Comparison of ENCODE assay signal across 16 cellular contexts in genomic region chr22:17117400-17117799, GRCh38. TPM values are rescaled to one million over a fixed set of nuclear protein-coding genes. Genes with fewer than 3 reads are reported as not detected.
DNase-seq lines count a peak whose midpoint lies in the region; ATAC-seq and TF ChIP-seq lines count a peak whose summit lies in the region.
"Had no signal": no experiment of that assay in that cellular context is flagged by ENCODE, and none has a peak within 500 bp of the region (broad histone marks: within the 10 kb centered on the region; RNA-seq: fewer than 3 reads in every experiment).

No MANE protein-coding gene starts in this region.

- peaks cover 4% of the 10 kb centered on the region for H3K27me3 Mint-ChIP-seq in activated naive CD4-positive, alpha-beta T cell treated with anti-CD3 and anti-CD28 coated beads, Interleukin-2, amount 50 U/mL, for 24 hours
- H3K27me3 Mint-ChIP-seq in endothelial cell (ENCODE audit: unreplicated experiment): peaks cover 16% of the 10 kb centered on the region

- H3K27ac ChIP-seq in VCaP (peak overlapping the region; percentile 95), substantia nigra (ENCODE audit: low read depth, low read length, poor library complexity, severe bottlenecking) (peak overlapping the region; percentile 68)
- H3K27ac ChIP-seq: colonic mucosa, SK-N-MC had no signal

- no peaks in the 10 kb centered on the region for H3K9me3 Mint-ChIP-seq in activated naive CD4-positive, alpha-beta T cell treated with anti-CD3 and anti-CD28 coated beads, Interleukin-2, amount 50 U/mL, for 24 hours
- H3K9me3 Mint-ChIP-seq in endothelial cell (ENCODE audit: unreplicated experiment): no peaks in the 10 kb centered on the region
- H3K9me3 Mint-ChIP-seq: mesothelial cell of epicardium had no signal

- no peaks in the 10 kb centered on the region for H3K36me3 Mint-ChIP-seq in activated naive CD4-positive, alpha-beta T cell treated with anti-CD3 and anti-CD28 coated beads, Interleukin-2, amount 50 U/mL, for 24 hours
- H3K36me3 Mint-ChIP-seq in endothelial cell (ENCODE audit: low read depth, unreplicated experiment): peaks cover 18% of the 10 kb centered on the region
- H3K36me3 Mint-ChIP-seq: mesothelial cell of epicardium had no signal

- ATAC-seq in esophagus mucosa: no peak

- H3K4me3 Mint-ChIP-seq in activated naive CD4-positive, alpha-beta T cell treated with anti-CD3 and anti-CD28 coated beads, Interleukin-2, amount 50 U/mL, for 24 hours: peak overlapping the region; percentile 73
- H3K4me3 Mint-ChIP-seq in endothelial cell (ENCODE audit: unreplicated experiment): peak overlapping the region; percentile 89
- H3K4me3 Mint-ChIP-seq: mesothelial cell of epicardium had no signal

- peaks cover 71% of the 10 kb centered on the region for H3K4me1 Mint-ChIP-seq in activated naive CD4-positive, alpha-beta T cell treated with anti-CD3 and anti-CD28 coated beads, Interleukin-2, amount 50 U/mL, for 24 hours
- peaks cover 66% of the 10 kb centered on the region for H3K4me1 Mint-ChIP-seq in endothelial cell (ENCODE audit: unreplicated experiment)

- DNase-seq in activated naive CD4-positive, alpha-beta T cell (lab: John Stamatoyannopoulos, UW): no peak
- DNase-seq in endothelial cell (ENCODE audit: low spot score) (no peak), substantia nigra (lab: John Stamatoyannopoulos, UW) (peak in 1 of 49 donors; percentile 30), SHP77 treated with DMSO at 0.1 percent for 48 hours (lab: John Stamatoyannopoulos, UW) (no peak), DMS114 treated with DMSO at 0.1 percent for 48 hours (lab: John Stamatoyannopoulos, UW; ENCODE audit: unreplicated experiment) (no peak)
- DNase-seq: activated CD4-positive, alpha-beta T cell treated with anti-CD3 and anti-CD28 coated beads for 1 hour; colonic mucosa; EL; GOT3; MG63; stimulated activated CD4-positive, alpha-beta T cell treated with anti-CD3 and anti-CD28 coated beads, Interleukin-2, amount 100 ng/mL, for 24 hours had no signal

- peak overlapping the region; percentile 60 for H3K27ac Mint-ChIP-seq in activated naive CD4-positive, alpha-beta T cell treated with anti-CD3 and anti-CD28 coated beads, Interleukin-2, amount 50 U/mL, for 24 hours
- peak overlapping the region; percentile 85 for H3K27ac Mint-ChIP-seq in endothelial cell (ENCODE audit: unreplicated experiment)
- H3K27ac Mint-ChIP-seq: mesothelial cell of epicardium had no signal

- TF ChIP-seq CTCF in VCaP (conservative IDR thresholded peaks at IDR 0.05): no peak
- TF ChIP-seq CTCF in endothelial cell (IDR thresholded peaks at IDR 0.05; ENCODE audit: unreplicated experiment): no peak

RNA-seq across cellular contexts. Expression of gene TMEM121B, which starts 3.8 kb away (rescaled TPM):
- total RNA-seq in endothelial cell (ENCODE audit: unreplicated experiment) (62.2 TPM), esophagus mucosa (0.28 TPM)

RNA-seq across cellular contexts. Expression of gene IL17RA, which starts 32.6 kb away (rescaled TPM):
- total RNA-seq in endothelial cell (ENCODE audit: unreplicated experiment): 63.7 TPM
- total RNA-seq in esophagus mucosa: 8.0 TPM

RNA-seq across cellular contexts. Expression of gene HDHD5, which starts 41.7 kb away (rescaled TPM):
- total RNA-seq in endothelial cell (ENCODE audit: unreplicated experiment) (60.5 TPM), esophagus mucosa (20.1 TPM)

Comparison
In these comparisons a context has a peak if more than half of its experiments do, and no peak if none do; other contexts are left out.
1. RNA of gene TMEM121B, which starts 3.8 kb away (total RNA-seq): 62.2 TPM in endothelial cell (single experiment); 0.28 TPM in esophagus mucosa (single experiment); every median in the first group is over 10 times any median in the second.